ENCODE assay signal across 9 cellular contexts in genomic region chr10:88926484-88927249, GRCh38. TPM values are rescaled to one million over a fixed set of nuclear protein-coding genes. Genes with fewer than 3 reads are reported as not detected.
A peak's percentile ranks its signal among the peaks of the same experiment; 100 is the strongest.
DNase-seq lines count a peak whose midpoint lies in the region; ATAC-seq, FAIRE-seq and TF ChIP-seq lines count a peak whose summit lies in the region.
"Had no signal": no experiment of that assay in that cellular context is flagged by ENCODE, and none has a peak within 500 bp of the region (broad histone marks: within the 10 kb centered on the region; RNA-seq: fewer than 3 reads in every experiment).

No MANE protein-coding gene starts in this region.

- H3K4me2 ChIP-seq in mammary epithelial cell (ENCODE audit: insufficient read depth, low read depth, low read length) = no peak overlapping the region

- H3K27ac Mint-ChIP-seq in MCF 10A (ENCODE audit: low read depth, unreplicated experiment) (peak overlapping the region; percentile 69), memory B cell (peak overlapping the region; percentile 50)

- H3K27me3 Mint-ChIP-seq in MCF 10A (ENCODE audit: insufficient read depth, unreplicated experiment) (no peaks in the 10 kb centered on the region), memory B cell (no peaks in the 10 kb centered on the region)

- intact Hi-C loops in MCF 10A (cut with micrococcal nuclease) (no loop called here), mammary epithelial cell (cut with micrococcal nuclease) (no loop called here)

- peaks cover 23% of the 10 kb centered on the region for H3K4me1 Mint-ChIP-seq in MCF 10A (ENCODE audit: insufficient read depth, unreplicated experiment)
- peaks cover 5% of the 10 kb centered on the region for H3K4me1 Mint-ChIP-seq in memory B cell

- no peaks in the 10 kb centered on the region for H3K9me3 ChIP-seq in mammary epithelial cell (replicated peaks; ENCODE audit: insufficient read depth, low read length)

- FAIRE-seq in GM12891 (lab: Jason Lieb, UNC) = no peak

- no peaks in the 10 kb centered on the region for H3K79me2 ChIP-seq in mammary epithelial cell (ENCODE audit: insufficient read depth, low read length)

- POLR2A ChIA-PET in MCF 10A (lab: Yijun Ruan, JAX) = interaction anchor here (0.9 to 3.9 kb wide), 8 partner anchors 42 to 106 kb away, joined by 3 to 23 read pairs (median 4); partner anchors contain the start of genes FAS and STAMBPL1

- H3K4me3 Mint-ChIP-seq in MCF 10A (ENCODE audit: unreplicated experiment) = no peak overlapping the region
- no peak overlapping the region for H3K4me3 Mint-ChIP-seq in memory B cell

- H3K36me3 ChIP-seq in mammary epithelial cell (ENCODE audit: insufficient read depth, low read length) = no peaks in the 10 kb centered on the region

- BruUV-seq in MCF 10A (replicated peaks; lab: Mats Ljungman, UMichigan) (no TSS peak), mammary epithelial cell (replicated peaks; lab: Mats Ljungman, UMichigan) (no TSS peak)

- H2AFZ ChIP-seq in mammary epithelial cell (ENCODE audit: low read depth, low read length) = no peak overlapping the region

- no peaks in the 10 kb centered on the region for H3K27me3 ChIP-seq in mammary epithelial cell (ENCODE audit: insufficient read depth, low read length)

- DNase-seq in MCF 10A (ENCODE audit: unreplicated experiment) = peak; percentile 76
- no peak for DNase-seq in mammary epithelial cell
- DNase-seq in cardiac fibroblast (ENCODE audit: low read depth in 2 of 2) = peak; percentile 94 to 95
- no peak for DNase-seq in memory B cell (ENCODE audit: low spot score in 2 of 2)
- DNase-seq in activated CD4-positive, alpha-beta T cell treated with anti-CD3 and anti-CD28 coated beads for 4 hours = no peak
- no peak for DNase-seq in GM13977 (ENCODE audit: low spot score)
- DNase-seq in GM12891 (ENCODE audit: insufficient read length, low spot score) = no peak
- DNase-seq: activated CD4-positive, alpha-beta T cell treated with anti-CD3 and anti-CD28 coated beads, Interleukin-2, amount 50 U/mL, for 1 hour had no signal

- H3K4me1 ChIP-seq in mammary epithelial cell (ENCODE audit: insufficient read depth, low read length) = no peaks in the 10 kb centered on the region

- in situ Hi-C loops in mammary epithelial cell (cut with MboI; ENCODE audit: low sequenced_read_pairs in 2 of 2) = no loop called here
- in situ Hi-C loops in GM13977 (cut with MboI; ENCODE audit: low pct_unique_long_range_greater_than_20kb, low sequenced_read_pairs, unreplicated experiment) = loop anchor here (5.0 to 10.0 kb wide), 2 partner anchors 89 to 362 kb away; no protein-coding TSS in a partner anchor

- no peaks in the 10 kb centered on the region for H4K20me1 ChIP-seq in mammary epithelial cell (ENCODE audit: insufficient read depth, low read length)

- H3K9me3 Mint-ChIP-seq in MCF 10A (ENCODE audit: unreplicated experiment) = no peaks in the 10 kb centered on the region
- no peaks in the 10 kb centered on the region for H3K9me3 Mint-ChIP-seq in memory B cell

- H3K9ac ChIP-seq in mammary epithelial cell (ENCODE audit: insufficient read depth, low read length) = no peak overlapping the region

- TF ChIP-seq CTCF in MCF 10A (IDR thresholded peaks at IDR 0.05; ENCODE audit: unreplicated experiment) (no peak), mammary epithelial cell (conservative IDR thresholded peaks at IDR 0.05 in 1 of 2, IDR thresholded peaks at IDR 0.05 in 1 of 2; ENCODE audit: extremely low read depth in 1 of 2, insufficient read depth in 1 of 2, low read depth in 1 of 2, low read length in 2 of 2) (no peak), cardiac fibroblast (IDR thresholded peaks at IDR 0.05; ENCODE audit: low read depth, low read length) (no peak), GM13977 (IDR thresholded peaks at IDR 0.05; ENCODE audit: extremely low read depth, insufficient read depth, missing control alignments) (no peak)

- WGBS in mammary epithelial cell (ENCODE audit: low coverage, missing lambda C conversion rate) = 66% methylated on average over 4 of the region's 4 CpGs

- CTCF ChIA-PET in MCF 10A (lab: Yijun Ruan, JAX) (interaction anchor here (0.6 to 15.3 kb wide), 4 partner anchors 48 to 361 kb away, joined by 3 to 588 read pairs (median 4); no protein-coding TSS in a partner anchor), mammary epithelial cell (lab: Charles Lee; ENCODE audit: low non-redundant PET) (no interaction called here)

- H3K4me3 ChIP-seq in mammary epithelial cell (replicated peaks in 1 of 3; ENCODE audit: insufficient read depth in 1 of 3, low read depth in 2 of 3, low read length in 3 of 3) = no peak overlapping the region
- no peak overlapping the region for H3K4me3 ChIP-seq in cardiac fibroblast (replicated peaks in 1 of 2; ENCODE audit: low read depth in 2 of 2, low read length in 2 of 2)

- TF ChIP-seq POLR2A in GM12891 (IDR thresholded peaks at IDR 0.05; ENCODE audit: low read depth, low read length) = no peak

- H3K36me3 Mint-ChIP-seq in MCF 10A (ENCODE audit: insufficient read depth, unreplicated experiment) (peaks cover 7% of the 10 kb centered on the region), memory B cell (peaks cover 10% of the 10 kb centered on the region)

- ATAC-seq in memory B cell (ENCODE audit: low read depth) (no peak), HG03045 (IDR thresholded peaks at IDR 0.05; ENCODE audit: unreplicated experiment) (no peak)

- dilution Hi-C loops in mammary epithelial cell (cut with HindIII; ENCODE audit: low sequenced_read_pairs) = no loop called here

- no peak overlapping the region for H3K27ac ChIP-seq in mammary epithelial cell (ENCODE audit: insufficient read depth, low read depth, low read length)

TF ChIP-seq in GM12891, 5 proteins besides CTCF, POLR2A, EP300 and RAD21:
- TF ChIP-seq SPI1 (IDR thresholded peaks at IDR 0.05; ENCODE audit: low read depth, low read length) = no peak
- TF ChIP-seq POLR2AphosphoS5 (IDR thresholded peaks at IDR 0.05; ENCODE audit: low read depth, low read length) = no peak
- TF ChIP-seq TAF1 (IDR thresholded peaks at IDR 0.05; ENCODE audit: low read depth, low read length) = no peak
- TF ChIP-seq PAX5 (IDR thresholded peaks at IDR 0.05; ENCODE audit: insufficient read depth, low read length, severe bottlenecking) = no peak
- no peak for TF ChIP-seq POU2F2 (IDR thresholded peaks at IDR 0.05; ENCODE audit: low read depth, low read length)

RNA-seq across cellular contexts. Expression of gene ACTA2, which starts 25.9 kb away (rescaled TPM):
- total RNA-seq in MCF 10A (2022) (25.4 and 25.6 TPM in 2 replicates), mammary epithelial cell (100 to 1,000 TPM in 1 of 2 donors, 10 to 100 TPM in 1; 20.7 to 341 TPM)
- 24.0 TPM for polyA plus RNA-seq in mammary epithelial cell
- 5.5 TPM for polyA minus RNA-seq in mammary epithelial cell
- polyA plus RNA-seq in GM12891 (2012; ENCODE audit: low read depth, missing spikeins) = 60.5 TPM

RNA-seq across cellular contexts. Expression of gene STAMBPL1, which starts 46.6 kb away (rescaled TPM):
- total RNA-seq in MCF 10A (2022) (18.9 and 29.2 TPM in 2 replicates), mammary epithelial cell (1 to 10 TPM; 2.2 to 2.9 TPM)
- 4.2 TPM for polyA plus RNA-seq in mammary epithelial cell
- not detected for polyA minus RNA-seq in mammary epithelial cell
- polyA plus RNA-seq in GM12891 (2012; ENCODE audit: low read depth, missing spikeins) = 14.6 TPM

Comparison
In these comparisons a context has a peak if more than half of its experiments do, and no peak if none do; other contexts are left out.
1. DNase-seq: peak in MCF 10A (single experiment) and cardiac fibroblast (2 of 2); none in mammary epithelial cell (single experiment), memory B cell (0 of 2), activated CD4-positive, alpha-beta T cell treated with anti-CD3 and anti-CD28 coated beads for 4 hours (0 of 2), GM13977 (single experiment) and GM12891 (single experiment).